11 cellular contexts compared by ENCODE assay signal in genomic region chr19:7052896-7053295, GRCh38. TPM values are rescaled to one million over a fixed set of nuclear protein-coding genes. Genes with fewer than 3 reads are reported as not detected.
"Had no signal": no experiment of that assay in that cellular context is flagged by ENCODE, and none has a peak within 500 bp of the region (broad histone marks: within the 10 kb centered on the region; RNA-seq: fewer than 3 reads in every experiment).

No MANE protein-coding gene starts in this region.

RNA-seq across cellular contexts. Expression of gene MBD3L2, which starts 3.8 kb away (rescaled TPM):
- total RNA-seq: activated B cell treated with CpG ODN at 0.5 μM for 24 hours; activated CD4-positive, alpha-beta memory T cell treated with anti-CD3 and anti-CD28 coated beads, Interleukin-2, amount 10 ng/mL, durations not matched to agents 7 days and 5 days; activated naive CD4-positive, alpha-beta T cell treated with anti-CD3 and anti-CD28 coated beads, Interleukin-2, amount 50 U/mL, for 72 hours; activated naive CD8-positive, alpha-beta T cell treated with anti-CD3 and anti-CD28 coated beads for 36 hours; activated T-cell treated with anti-CD3 and anti-CD28 coated beads, Interleukin-2, amount 50 U/mL, for 4 hours; activated T-helper 2 cell treated with anti-CD3 and anti-CD28 coated beads, Interferon-gamma antibody, Interleukin-2, Interleukin-4, amounts not matched to agents 10 μg/mL and 5 μg/mL and 100 μg/mL, durations not matched to agents 14 hours and 24 hours and 36 hours; ascending aorta; bronchial epithelial cell; cardiac muscle cell; chondrocyte had no signal
- polyA plus RNA-seq: adipose tissue, cardiac muscle cell had no signal

RNA-seq across cellular contexts. Expression of gene MBD3L3, which starts 5.6 kb away (rescaled TPM):
- total RNA-seq: activated B cell treated with CpG ODN at 0.5 μM for 24 hours; activated CD4-positive, alpha-beta memory T cell treated with anti-CD3 and anti-CD28 coated beads, Interleukin-2, amount 10 ng/mL, durations not matched to agents 7 days and 5 days; activated naive CD4-positive, alpha-beta T cell treated with anti-CD3 and anti-CD28 coated beads, Interleukin-2, amount 50 U/mL, for 72 hours; activated naive CD8-positive, alpha-beta T cell treated with anti-CD3 and anti-CD28 coated beads for 36 hours; activated T-cell treated with anti-CD3 and anti-CD28 coated beads, Interleukin-2, amount 50 U/mL, for 4 hours; activated T-helper 2 cell treated with anti-CD3 and anti-CD28 coated beads, Interferon-gamma antibody, Interleukin-2, Interleukin-4, amounts not matched to agents 10 μg/mL and 5 μg/mL and 100 μg/mL, durations not matched to agents 14 hours and 24 hours and 36 hours; ascending aorta; bronchial epithelial cell; cardiac muscle cell; chondrocyte had no signal
- polyA plus RNA-seq: adipose tissue, cardiac muscle cell had no signal

RNA-seq across cellular contexts. Expression of gene MBD3L4, which starts 12.9 kb away (rescaled TPM):
- total RNA-seq: activated B cell treated with CpG ODN at 0.5 μM for 24 hours; activated CD4-positive, alpha-beta memory T cell treated with anti-CD3 and anti-CD28 coated beads, Interleukin-2, amount 10 ng/mL, durations not matched to agents 7 days and 5 days; activated naive CD4-positive, alpha-beta T cell treated with anti-CD3 and anti-CD28 coated beads, Interleukin-2, amount 50 U/mL, for 72 hours; activated naive CD8-positive, alpha-beta T cell treated with anti-CD3 and anti-CD28 coated beads for 36 hours; activated T-cell treated with anti-CD3 and anti-CD28 coated beads, Interleukin-2, amount 50 U/mL, for 4 hours; activated T-helper 2 cell treated with anti-CD3 and anti-CD28 coated beads, Interferon-gamma antibody, Interleukin-2, Interleukin-4, amounts not matched to agents 10 μg/mL and 5 μg/mL and 100 μg/mL, durations not matched to agents 14 hours and 24 hours and 36 hours; ascending aorta; bronchial epithelial cell; cardiac muscle cell; chondrocyte had no signal
- polyA plus RNA-seq: adipose tissue, cardiac muscle cell had no signal

RNA-seq across cellular contexts. Expression of gene MBD3L5, which starts 22.5 kb away (rescaled TPM):
- total RNA-seq: activated B cell treated with CpG ODN at 0.5 μM for 24 hours; activated CD4-positive, alpha-beta memory T cell treated with anti-CD3 and anti-CD28 coated beads, Interleukin-2, amount 10 ng/mL, durations not matched to agents 7 days and 5 days; activated naive CD4-positive, alpha-beta T cell treated with anti-CD3 and anti-CD28 coated beads, Interleukin-2, amount 50 U/mL, for 72 hours; activated naive CD8-positive, alpha-beta T cell treated with anti-CD3 and anti-CD28 coated beads for 36 hours; activated T-cell treated with anti-CD3 and anti-CD28 coated beads, Interleukin-2, amount 50 U/mL, for 4 hours; activated T-helper 2 cell treated with anti-CD3 and anti-CD28 coated beads, Interferon-gamma antibody, Interleukin-2, Interleukin-4, amounts not matched to agents 10 μg/mL and 5 μg/mL and 100 μg/mL, durations not matched to agents 14 hours and 24 hours and 36 hours; ascending aorta; bronchial epithelial cell; cardiac muscle cell; chondrocyte had no signal
- polyA plus RNA-seq: adipose tissue, cardiac muscle cell had no signal
